In the genomic region with DNA sequence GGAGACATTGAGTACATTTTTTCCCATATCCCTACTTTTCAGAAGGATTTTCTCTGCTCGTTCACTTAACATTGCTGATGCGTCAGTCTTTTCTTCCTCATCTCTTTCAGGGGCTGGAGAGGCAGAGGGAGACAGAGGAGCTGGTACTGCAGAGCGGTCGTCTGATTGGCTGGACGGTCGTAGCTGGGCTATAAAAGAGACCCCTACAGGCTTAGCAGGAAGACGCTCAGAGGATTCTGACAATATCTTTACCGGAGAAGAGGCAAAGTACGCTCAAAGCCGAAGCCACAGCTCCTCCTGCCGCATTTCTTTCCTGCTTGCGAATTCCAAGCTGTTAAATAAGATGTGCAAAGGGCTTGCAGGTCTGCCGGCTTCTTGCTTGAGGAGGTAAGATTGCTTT, we compare ENCODE assay signal across 8 cellular contexts. TPM values are rescaled to one million over a fixed set of nuclear protein-coding genes. Genes with fewer than 3 reads are reported as not detected.
DNase-seq lines count a peak whose midpoint lies in the region; ATAC-seq and TF ChIP-seq lines count a peak whose summit lies in the region.

Gene RGS4 (plus strand): TSS at position 220 of the 400 bp plus-strand sequence. CDS start 124 bp downstream, at position 344.

- DNase-seq in Caco-2 (peak; percentile 55 to 56), NCI-H446 (lab: John Stamatoyannopoulos, UW) (peak; percentile 64 to 91), dermis blood vessel endothelial cell (peak; percentile 92), left lung (no peak), tibial artery (peak; percentile 36 to 71), GM20000 (ENCODE audit: low spot score) (no peak), CD1c-positive myeloid dendritic cell (ENCODE audit: extremely low spot score) (no peak)

- no peak within 1 kb of the TSS for H3K27ac Mint-ChIP-seq in Caco-2 (ENCODE audit: unreplicated experiment)

- CTCF ChIA-PET in Caco-2 (lab: Charles Lee): interaction anchor here (0.6 to 1.7 kb wide), 9 partner anchors 86 to 247 kb away, joined by 3 to 17 read pairs (median 5); no protein-coding TSS in a partner anchor

- peaks cover 7% of the 10 kb centered on the region for H3K4me1 Mint-ChIP-seq in Caco-2 (ENCODE audit: low read depth, unreplicated experiment)

- BruUV-seq in Caco-2 (replicated peaks; lab: Mats Ljungman, UMichigan): no TSS peak

- H3K4me3 Mint-ChIP-seq in Caco-2 (ENCODE audit: unreplicated experiment): no peak within 1 kb of the TSS

- no peaks in the 10 kb centered on the region for H3K9me3 Mint-ChIP-seq in Caco-2 (ENCODE audit: unreplicated experiment)

- H3K27ac ChIP-seq in left lung (no peak within 1 kb of the TSS), tibial artery (peak within 1 kb of the TSS; percentile 42 to 56)

- TF ChIP-seq CTCF in Caco-2 (IDR thresholded peaks at IDR 0.05; ENCODE audit: insufficient read depth in 1 of 2, low read depth in 1 of 2, low read length in 1 of 2, severe bottlenecking in 1 of 2, unreplicated experiment in 1 of 2) (peak; percentile 35 to 49), left lung (IDR thresholded peaks at IDR 0.05) (peak in 1 of 2 donors; percentile 18), tibial artery (IDR thresholded peaks at IDR 0.05) (peak; percentile 43 to 47), GM20000 (IDR thresholded peaks at IDR 0.05; ENCODE audit: extremely low read depth, missing control alignments) (no peak)

- H3K27me3 ChIP-seq in Caco-2 (replicated peaks; ENCODE audit: control insufficient read depth, insufficient read depth, low read length) (no peaks in the 10 kb centered on the region), left lung (peaks cover 0 to 16% of the 10 kb centered on the region in 2 donors), tibial artery (no peaks in the 10 kb centered on the region)

- no peak within 1 kb of the TSS for H3K4me3 ChIP-seq in Caco-2 (ENCODE audit: low read depth, low read length)
- peak within 1 kb of the TSS in 1 of 2 donors; percentile 0 for H3K4me3 ChIP-seq in left lung
- H3K4me3 ChIP-seq in tibial artery: peak within 1 kb of the TSS; percentile 51 to 55

- H3K9me3 ChIP-seq in Caco-2 (no peaks in the 10 kb centered on the region), left lung (no peaks in the 10 kb centered on the region), tibial artery (no peaks in the 10 kb centered on the region)

- intact Hi-C loops in Caco-2 (cut with micrococcal nuclease; ENCODE audit: unreplicated experiment) (loop anchor here (1.0 kb wide), 3 partner anchors 191 to 221 kb away; no protein-coding TSS in a partner anchor), left lung (cut with DNase I) (loop anchor here in 1 of 2 donors (10.0 kb wide), 1 partner anchor 194 kb away; no protein-coding TSS in a partner anchor), tibial artery (cut with DNase I; ENCODE audit: low total_unique reads) (no loop called here)

- H3K4me1 ChIP-seq in Caco-2: peaks cover 3% of the 10 kb centered on the region; the same call in 1 of the 2 replicates
- peaks cover 0 to 4% of the 10 kb centered on the region in 2 donors for H3K4me1 ChIP-seq in left lung
- peaks cover 0 to 32% (median 3%) of the 10 kb centered on the region in 4 donors for H3K4me1 ChIP-seq in tibial artery

- peak; percentile 91 for ATAC-seq in left lung
- no peak for ATAC-seq in GM21737 (IDR thresholded peaks at IDR 0.05; ENCODE audit: unreplicated experiment)

- no peaks in the 10 kb centered on the region for H3K36me3 Mint-ChIP-seq in Caco-2 (ENCODE audit: insufficient read depth, unreplicated experiment)

- H3K36me3 ChIP-seq in Caco-2 (ENCODE audit: control insufficient read depth, insufficient read depth, low read length) (no peaks in the 10 kb centered on the region), left lung (no peaks in the 10 kb centered on the region), tibial artery (peaks cover 2 to 7% (median 3%) of the 10 kb centered on the region in 3 donors)

- POLR2A ChIA-PET in Caco-2 (lab: Charles Lee): no interaction called here

- H3K27me3 Mint-ChIP-seq in Caco-2 (ENCODE audit: insufficient read depth, unreplicated experiment): peaks cover 18% of the 10 kb centered on the region

RNA-seq across cellular contexts. Expression of gene RGS4, which starts in this region (rescaled TPM):
- 0.23 and 1.4 TPM in 2 replicates for total RNA-seq in Caco-2 (2022)
- 9.2 and 26.5 TPM in 2 replicates for total RNA-seq in dermis blood vessel endothelial cell
- 10 to 100 TPM in 1 of 2 donors, 1 to 10 TPM in 1; 1.1 to 11.8 TPM for total RNA-seq in left lung

Comparison
In these comparisons a context has a peak if more than half of its experiments do, and no peak if none do; other contexts are left out.
1. DNase-seq: peak in Caco-2 (2 of 2), NCI-H446 (2 of 2), dermis blood vessel endothelial cell (single experiment) and tibial artery (2 of 2); none in left lung (0 of 2), GM20000 (single experiment) and CD1c-positive myeloid dendritic cell (single experiment).
2. H3K27ac ChIP-seq: peak in tibial artery (2 of 2); none in left lung (0 of 2).